12 cellular contexts compared by ENCODE assay signal in the genomic region with DNA sequence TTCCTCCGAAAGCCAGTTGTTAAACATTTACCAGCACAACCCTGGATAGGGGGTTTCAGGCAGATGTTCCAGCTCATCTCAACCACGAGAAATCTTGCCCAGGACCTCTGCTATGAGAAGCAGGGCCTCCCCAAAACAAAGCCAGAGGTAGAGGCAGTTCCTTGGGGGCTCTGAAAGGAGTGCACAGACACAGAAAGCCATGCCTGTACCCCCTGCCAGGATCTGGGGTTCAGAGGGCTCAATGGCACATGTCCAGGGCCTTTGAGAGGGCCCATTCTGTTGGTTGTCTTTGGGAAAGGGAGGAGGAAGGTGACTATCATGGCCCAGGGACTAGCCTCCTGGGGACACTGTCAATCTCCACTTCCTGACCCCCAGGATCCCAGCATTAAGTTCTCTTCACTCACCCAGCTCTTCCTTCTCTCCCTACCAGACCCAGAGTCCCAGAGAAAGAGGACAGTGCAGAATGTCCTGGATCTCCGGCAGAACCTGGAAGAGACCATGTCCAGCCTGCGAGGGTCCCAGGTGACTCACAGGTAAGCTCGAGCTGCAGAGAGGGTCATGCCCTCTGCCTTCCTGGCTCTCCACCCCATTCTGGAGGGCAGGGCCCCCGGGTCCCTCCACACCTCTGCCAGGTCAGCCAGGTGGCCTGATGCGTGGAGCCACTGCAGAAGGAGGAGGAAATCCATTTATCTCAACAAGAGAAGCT.
DNase-seq lines count a peak whose midpoint lies in the region; ATAC-seq and TF ChIP-seq lines count a peak whose summit lies in the region.
"Had no signal": no experiment of that assay in that cellular context is flagged by ENCODE, and none has a peak within 500 bp of the region (broad histone marks: within the 10 kb centered on the region; RNA-seq: fewer than 3 reads in every experiment).

No MANE protein-coding gene starts in this region.

- no peak for TF ChIP-seq EP300 in SK-N-SH (IDR thresholded peaks at IDR 0.05; ENCODE audit: borderline replicate concordance in 1 of 2, low read depth in 1 of 2, low read length in 1 of 2)
- TF ChIP-seq EP300 in upper lobe of left lung (IDR thresholded peaks at IDR 0.05): no peak

- H3F3A ChIP-seq in SK-N-SH (replicated peaks; ENCODE audit: insufficient read depth): peaks cover 77% of the 10 kb centered on the region

- H3K9me3 ChIP-seq in SK-N-SH (no peaks in the 10 kb centered on the region), duodenal mucosa (ENCODE audit: control insufficient read depth in 1 of 2, low read length in 2 of 2) (no peaks in the 10 kb centered on the region), upper lobe of left lung (no peaks in the 10 kb centered on the region)

- no peaks in the 10 kb centered on the region for H3K27me3 ChIP-seq in SK-N-SH (ENCODE audit: insufficient read depth)
- H3K27me3 ChIP-seq in duodenal mucosa (ENCODE audit: control insufficient read depth in 1 of 2, insufficient read depth in 2 of 2, low read length in 2 of 2): no peaks in the 10 kb centered on the region
- no peaks in the 10 kb centered on the region for H3K27me3 ChIP-seq in upper lobe of left lung

- POLR2A ChIA-PET in SK-N-SH (lab: Yijun Ruan, JAX): no interaction called here

- no peak for TF ChIP-seq RAD21 in SK-N-SH (IDR thresholded peaks at IDR 0.05; ENCODE audit: low read length)

- H3K36me3 Mint-ChIP-seq in osteocyte (ENCODE audit: unreplicated experiment): peaks cover 2% of the 10 kb centered on the region

- H2AFZ ChIP-seq in SK-N-SH (ENCODE audit: low read depth): no peak overlapping the region

- no peaks in the 10 kb centered on the region for H4K20me1 ChIP-seq in SK-N-SH (ENCODE audit: insufficient read depth)

- H3K4me2 ChIP-seq in SK-N-SH: peak overlapping the region; percentile 37; the same call in 1 of the 2 replicates

- H3K4me1 ChIP-seq in SK-N-SH (ENCODE audit: control insufficient read depth in 1 of 2, insufficient read depth in 2 of 2, low read depth in 1 of 2, low read length in 1 of 2) (peaks cover 15 to 65% of the 10 kb centered on the region in 2 experiments; a peak in 3 of 4 replicates), duodenal mucosa (ENCODE audit: control insufficient read depth in 1 of 2, insufficient read depth in 2 of 2, low read length in 2 of 2) (peaks cover 44 to 45% of the 10 kb centered on the region in 2 donors), upper lobe of left lung (peaks cover 61 to 68% (median 63%) of the 10 kb centered on the region in 4 donors)

- WGBS in SK-N-SH (ENCODE audit: low lambda C conversion rate): 77% methylated on average over 5 of the region's 7 CpGs
- 63 to 81% methylated on average over 3 to 7 of the region's 7 CpGs for WGBS in upper lobe of left lung, 2 donors

- peaks cover 90% of the 10 kb centered on the region for H3K4me1 Mint-ChIP-seq in osteocyte (ENCODE audit: unreplicated experiment)

- CTCF ChIA-PET in SK-N-SH (lab: Yijun Ruan, JAX): interaction anchor here (1.4 to 35.0 kb wide), 8 partner anchors 8 to 200 kb away, joined by 3 to 827 read pairs (median 18); a partner anchor contains a TSS

- no peaks in the 10 kb centered on the region for H3K27me3 Mint-ChIP-seq in osteocyte (ENCODE audit: unreplicated experiment)

- no peaks in the 10 kb centered on the region for H3K9me2 ChIP-seq in SK-N-SH

- H3K4me3 ChIP-seq in SK-N-SH (ENCODE audit: low read depth in 2 of 2, low read length in 1 of 2) (no peak overlapping the region), duodenal mucosa (ENCODE audit: low read depth in 1 of 2, low read length in 2 of 2) (no peak overlapping the region), upper lobe of left lung (no peak overlapping the region)

- H3K4me3 Mint-ChIP-seq in osteocyte (ENCODE audit: unreplicated experiment): peak overlapping the region; percentile 41
- H3K4me3 Mint-ChIP-seq: effector memory CD8-positive, alpha-beta T cell had no signal

- H3K9me3 Mint-ChIP-seq in osteocyte (ENCODE audit: unreplicated experiment): no peaks in the 10 kb centered on the region
- H3K9me3 Mint-ChIP-seq: effector memory CD8-positive, alpha-beta T cell had no signal

- TF ChIP-seq POLR2A in upper lobe of left lung (IDR thresholded peaks at IDR 0.05) (no peak), erythroblast (IDR thresholded peaks at IDR 0.05; ENCODE audit: low read length) (no peak)

- ATAC-seq in SK-N-SH treated with all-trans-retinoic acid at 6 μM for 48 hours (no peak), upper lobe of left lung (ENCODE audit: low FRiP score in 2 of 2) (no peak)
- ATAC-seq: effector memory CD8-positive, alpha-beta T cell had no signal

- H3K9ac ChIP-seq in SK-N-SH (peak overlapping the region; percentile 78), duodenal mucosa (ENCODE audit: low read depth in 1 of 2, low read length in 2 of 2) (peak overlapping the region in 1 of 2 donors; percentile 29)

- DNase-seq in SK-N-SH: no peak
- DNase-seq in osteocyte (ENCODE audit: extremely low spot score, unreplicated experiment): no peak
- DNase-seq in upper lobe of left lung: no peak
- DNase-seq in activated naive CD4-positive, alpha-beta T cell treated with Interleukin-2 at 50 U/mL for 16 hours: no peak
- no peak for DNase-seq in amniotic stem cell (lab: John Stamatoyannopoulos, UW)
- no peak for DNase-seq in erythroblast (lab: John Stamatoyannopoulos, UW)
- DNase-seq: activated CD4-positive, alpha-beta T cell treated with anti-CD3 and anti-CD28 coated beads for 1 hour; activated gamma-delta T cell treated with Interleukin-2 at 50 U/mL for 16 hours; effector memory CD8-positive, alpha-beta T cell; NCI-H524 had no signal

- peaks cover 9 to 36% of the 10 kb centered on the region in 2 experiments for H3K36me3 ChIP-seq in SK-N-SH (replicated peaks in 1 of 2; ENCODE audit: control insufficient read depth in 1 of 2, insufficient read depth in 2 of 2, low read length in 1 of 2)
- no peaks in the 10 kb centered on the region for H3K36me3 ChIP-seq in duodenal mucosa (ENCODE audit: control insufficient read depth in 1 of 2, insufficient read depth in 2 of 2, low read length in 2 of 2)
- H3K36me3 ChIP-seq in upper lobe of left lung: no peaks in the 10 kb centered on the region

- H3K79me2 ChIP-seq in SK-N-SH (ENCODE audit: insufficient read depth): peaks cover 73% of the 10 kb centered on the region

- TF ChIP-seq CTCF in SK-N-SH (IDR thresholded peaks at IDR 0.05) (no peak), osteocyte (IDR thresholded peaks at IDR 0.05) (no peak), upper lobe of left lung (IDR thresholded peaks at IDR 0.05) (no peak)

- peak overlapping the region; percentile 75 to 98; a peak in 3 of 4 replicates for H3K27ac ChIP-seq in SK-N-SH (ENCODE audit: low read depth in 2 of 2, low read length in 1 of 2)
- H3K27ac ChIP-seq in duodenal mucosa (ENCODE audit: low read depth, low read length): peak overlapping the region; percentile 53
- H3K27ac ChIP-seq in upper lobe of left lung: peak overlapping the region; percentile 85 to 89 (median 86)

- H3K27ac Mint-ChIP-seq in osteocyte (ENCODE audit: unreplicated experiment): peak overlapping the region; percentile 100
- H3K27ac Mint-ChIP-seq: effector memory CD8-positive, alpha-beta T cell had no signal

TF ChIP-seq in SK-N-SH, 30 proteins besides CTCF, POLR2A, EP300 and RAD21 (continues in another document):
- TF ChIP-seq, protein P1, sequence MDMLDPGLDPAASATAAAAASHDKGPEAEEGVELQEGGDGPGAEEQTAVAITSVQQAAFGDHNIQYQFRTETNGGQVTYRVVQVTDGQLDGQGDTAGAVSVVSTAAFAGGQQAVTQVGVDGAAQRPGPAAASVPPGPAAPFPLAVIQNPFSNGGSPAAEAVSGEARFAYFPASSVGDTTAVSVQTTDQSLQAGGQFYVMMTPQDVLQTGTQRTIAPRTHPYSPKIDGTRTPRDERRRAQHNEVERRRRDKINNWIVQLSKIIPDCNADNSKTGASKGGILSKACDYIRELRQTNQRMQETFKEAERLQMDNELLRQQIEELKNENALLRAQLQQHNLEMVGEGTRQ (IDR thresholded peaks at IDR 0.05; ENCODE audit: borderline replicate concordance, low read depth, low read length): no peak
- no peak for TF ChIP-seq TEAD4 (IDR thresholded peaks at IDR 0.05; ENCODE audit: borderline replicate concordance, insufficient read depth)
- TF ChIP-seq NRF1 (IDR thresholded peaks at IDR 0.05; ENCODE audit: low read depth, low read length): no peak
- no peak for TF ChIP-seq SIN3A (IDR thresholded peaks at IDR 0.05; ENCODE audit: borderline replicate concordance, low read depth, low read length)
- no peak for TF ChIP-seq EZH2phosphoT487 (IDR thresholded peaks at IDR 0.05; ENCODE audit: borderline replicate concordance, low read depth)
- TF ChIP-seq RFX5 (IDR thresholded peaks at IDR 0.05; ENCODE audit: low read length): no peak
- no peak for TF ChIP-seq POLR2AphosphoS5 (IDR thresholded peaks at IDR 0.05; ENCODE audit: low read depth, low read length)
- no peak for TF ChIP-seq MEF2A (IDR thresholded peaks at IDR 0.05; ENCODE audit: borderline replicate concordance, low read depth)
- TF ChIP-seq NFIC (IDR thresholded peaks at IDR 0.05; ENCODE audit: borderline replicate concordance): no peak

TF ChIP-seq in SK-N-SH treated with all-trans-retinoic acid at 6 μM for 48 hours, 23 proteins besides CTCF, POLR2A, EP300 and RAD21:
- no peak for TF ChIP-seq ESRRG (CRISPR knock-in tag; IDR thresholded peaks at IDR 0.05)
TF ChIP-seq in SK-N-SH treated with all-trans-retinoic acid at 6 μM for 48 hours: peak in this region for 0.
